1 cellular context compared by ENCODE assay signal in the genomic region with DNA sequence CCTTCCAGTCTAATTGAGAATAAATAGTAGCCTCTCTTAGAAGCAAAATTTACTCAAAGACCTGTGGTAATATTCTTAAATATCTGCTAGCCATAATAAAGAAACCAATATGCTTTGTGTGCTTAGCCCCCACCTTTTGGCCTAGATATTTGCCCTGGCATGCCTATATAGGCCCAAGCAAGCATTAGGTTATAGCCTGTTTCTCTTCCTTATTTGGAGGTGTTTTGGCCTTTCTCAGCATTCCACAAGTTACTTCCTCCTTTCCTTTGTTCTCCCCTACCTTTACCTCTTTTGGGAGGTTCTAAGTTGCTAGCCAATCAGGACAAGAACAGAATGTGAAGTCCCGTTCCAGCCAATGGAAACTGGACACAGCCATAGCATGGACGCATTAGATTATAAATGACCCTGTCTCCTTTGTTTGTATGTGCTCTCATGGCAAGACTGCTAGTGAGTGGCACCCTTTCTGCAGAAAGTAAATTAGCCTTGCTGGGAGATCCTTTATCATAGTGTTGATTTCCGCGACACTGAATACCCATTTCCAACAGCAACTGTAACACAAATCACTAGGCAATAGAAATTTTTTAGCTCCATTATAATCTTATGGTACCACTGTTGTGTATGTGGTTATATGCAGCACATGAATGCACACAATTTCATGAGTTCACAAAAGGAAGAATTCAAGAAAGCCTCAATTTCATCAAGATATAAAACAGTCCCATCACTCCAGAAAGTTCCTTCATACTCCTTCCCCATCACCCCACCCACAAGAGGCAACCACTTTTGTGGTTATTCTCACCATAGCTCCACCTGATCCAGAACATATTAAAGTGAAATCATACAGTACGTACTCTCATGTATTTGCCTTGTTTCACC.
TF ChIP-seq lines count a peak whose summit lies in the region.

No MANE protein-coding gene starts in this region.

TF ChIP-seq in GM23338, 12 proteins besides CTCF, POLR2A, EP300 and RAD21 (continued from another document):
- TF ChIP-seq, protein P1, sequence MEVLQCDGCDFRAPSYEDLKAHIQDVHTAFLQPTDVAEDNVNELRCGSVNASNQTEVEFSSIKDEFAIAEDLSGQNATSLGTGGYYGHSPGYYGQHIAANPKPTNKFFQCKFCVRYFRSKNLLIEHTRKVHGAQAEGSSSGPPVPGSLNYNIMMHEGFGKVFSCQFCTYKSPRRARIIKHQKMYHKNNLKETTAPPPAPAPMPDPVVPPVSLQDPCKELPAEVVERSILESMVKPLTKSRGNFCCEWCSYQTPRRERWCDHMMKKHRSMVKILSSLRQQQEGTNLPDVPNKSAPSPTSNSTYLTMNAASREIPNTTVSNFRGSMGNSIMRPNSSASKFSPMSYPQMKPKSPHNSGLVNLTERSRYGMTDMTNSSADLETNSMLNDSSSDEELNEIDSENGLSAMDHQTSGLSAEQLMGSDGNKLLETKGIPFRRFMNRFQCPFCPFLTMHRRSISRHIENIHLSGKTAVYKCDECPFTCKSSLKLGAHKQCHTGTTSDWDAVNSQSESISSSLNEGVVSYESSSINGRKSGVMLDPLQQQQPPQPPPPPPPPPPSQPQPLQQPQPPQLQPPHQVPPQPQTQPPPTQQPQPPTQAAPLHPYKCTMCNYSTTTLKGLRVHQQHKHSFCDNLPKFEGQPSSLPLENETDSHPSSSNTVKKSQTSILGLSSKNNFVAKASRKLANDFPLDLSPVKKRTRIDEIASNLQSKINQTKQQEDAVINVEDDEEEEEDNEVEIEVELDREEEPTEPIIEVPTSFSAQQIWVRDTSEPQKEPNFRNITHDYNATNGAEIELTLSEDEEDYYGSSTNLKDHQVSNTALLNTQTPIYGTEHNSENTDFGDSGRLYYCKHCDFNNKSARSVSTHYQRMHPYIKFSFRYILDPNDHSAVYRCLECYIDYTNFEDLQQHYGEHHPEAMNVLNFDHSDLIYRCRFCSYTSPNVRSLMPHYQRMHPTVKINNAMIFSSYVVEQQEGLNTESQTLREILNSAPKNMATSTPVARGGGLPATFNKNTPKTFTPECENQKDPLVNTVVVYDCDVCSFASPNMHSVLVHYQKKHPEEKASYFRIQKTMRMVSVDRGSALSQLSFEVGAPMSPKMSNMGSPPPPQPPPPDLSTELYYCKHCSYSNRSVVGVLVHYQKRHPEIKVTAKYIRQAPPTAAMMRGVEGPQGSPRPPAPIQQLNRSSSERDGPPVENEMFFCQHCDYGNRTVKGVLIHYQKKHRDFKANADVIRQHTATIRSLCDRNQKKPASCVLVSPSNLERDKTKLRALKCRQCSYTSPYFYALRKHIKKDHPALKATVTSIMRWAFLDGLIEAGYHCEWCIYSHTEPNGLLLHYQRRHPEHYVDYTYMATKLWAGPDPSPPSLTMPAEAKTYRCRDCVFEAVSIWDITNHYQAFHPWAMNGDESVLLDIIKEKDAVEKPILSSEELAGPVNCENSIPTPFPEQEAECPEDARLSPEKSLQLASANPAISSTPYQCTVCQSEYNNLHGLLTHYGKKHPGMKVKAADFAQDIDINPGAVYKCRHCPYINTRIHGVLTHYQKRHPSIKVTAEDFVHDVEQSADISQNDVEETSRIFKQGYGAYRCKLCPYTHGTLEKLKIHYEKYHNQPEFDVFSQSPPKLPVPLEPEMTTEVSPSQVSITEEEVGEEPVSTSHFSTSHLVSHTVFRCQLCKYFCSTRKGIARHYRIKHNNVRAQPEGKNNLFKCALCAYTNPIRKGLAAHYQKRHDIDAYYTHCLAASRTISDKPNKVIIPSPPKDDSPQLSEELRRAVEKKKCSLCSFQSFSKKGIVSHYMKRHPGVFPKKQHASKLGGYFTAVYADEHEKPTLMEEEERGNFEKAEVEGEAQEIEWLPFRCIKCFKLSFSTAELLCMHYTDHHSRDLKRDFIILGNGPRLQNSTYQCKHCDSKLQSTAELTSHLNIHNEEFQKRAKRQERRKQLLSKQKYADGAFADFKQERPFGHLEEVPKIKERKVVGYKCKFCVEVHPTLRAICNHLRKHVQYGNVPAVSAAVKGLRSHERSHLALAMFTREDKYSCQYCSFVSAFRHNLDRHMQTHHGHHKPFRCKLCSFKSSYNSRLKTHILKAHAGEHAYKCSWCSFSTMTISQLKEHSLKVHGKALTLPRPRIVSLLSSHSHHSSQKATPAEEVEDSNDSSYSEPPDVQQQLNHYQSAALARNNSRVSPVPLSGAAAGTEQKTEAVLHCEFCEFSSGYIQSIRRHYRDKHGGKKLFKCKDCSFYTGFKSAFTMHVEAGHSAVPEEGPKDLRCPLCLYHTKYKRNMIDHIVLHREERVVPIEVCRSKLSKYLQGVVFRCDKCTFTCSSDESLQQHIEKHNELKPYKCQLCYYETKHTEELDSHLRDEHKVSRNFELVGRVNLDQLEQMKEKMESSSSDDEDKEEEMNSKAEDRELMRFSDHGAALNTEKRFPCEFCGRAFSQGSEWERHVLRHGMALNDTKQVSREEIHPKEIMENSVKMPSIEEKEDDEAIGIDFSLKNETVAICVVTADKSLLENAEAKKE (CRISPR knock-in tag; IDR thresholded peaks at IDR 0.05) = no peak
- no peak for TF ChIP-seq EZH2phosphoT487 (IDR thresholded peaks at IDR 0.05; ENCODE audit: unreplicated experiment)
- no peak for TF ChIP-seq ZNF331 (CRISPR knock-in tag; IDR thresholded peaks at IDR 0.05; ENCODE audit: low read depth)
- no peak for TF ChIP-seq ZNF114 (CRISPR knock-in tag; IDR thresholded peaks at IDR 0.05)
- TF ChIP-seq CREB1 (CRISPR knock-in tag; IDR thresholded peaks at IDR 0.05; ENCODE audit: low read depth) = no peak
